14 cellular contexts compared by ENCODE assay signal in the genomic region with DNA sequence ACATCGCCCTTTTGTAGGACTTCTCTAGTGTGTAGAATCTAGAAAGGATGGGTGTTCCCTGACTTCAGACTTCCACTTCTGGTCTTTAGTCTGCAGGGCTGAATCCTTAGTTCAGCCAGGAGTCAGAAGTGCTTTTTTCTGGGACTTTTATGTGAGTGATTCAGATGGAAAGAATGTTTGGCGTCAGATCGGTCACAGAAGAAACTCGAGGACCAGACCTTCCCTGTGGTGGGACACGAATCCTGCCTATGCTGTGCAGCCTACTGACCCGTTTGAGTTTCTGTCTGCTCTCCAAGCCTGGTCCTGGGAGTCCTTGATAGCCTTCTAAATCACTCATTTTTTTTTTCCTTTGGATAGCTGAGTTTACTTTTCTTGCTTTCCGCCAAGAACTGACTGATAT.
DNase-seq lines count a peak whose midpoint lies in the region; TF ChIP-seq lines count a peak whose summit lies in the region.
"Had no signal": no experiment of that assay in that cellular context is flagged by ENCODE, and none has a peak within 500 bp of the region (broad histone marks: within the 10 kb centered on the region; RNA-seq: fewer than 3 reads in every experiment).

No MANE protein-coding gene starts in this region.

- H3K79me1 ChIP-seq in mesenchymal stem cell (replicated peaks; ENCODE audit: low read length, poor library complexity, severe bottlenecking), result no peaks in the 10 kb centered on the region

- TF ChIP-seq CTCF in choroid plexus epithelial cell (conservative IDR thresholded peaks at IDR 0.05; ENCODE audit: low read depth, low read length), result no peak
- TF ChIP-seq CTCF in GM10266 (IDR thresholded peaks at IDR 0.05; ENCODE audit: control insufficient read depth, insufficient read depth, low read depth, missing control alignments), result no peak

- 12% methylated on average over 7 of the region's 7 CpGs for WGBS in mesenchymal stem cell

- H3K4me1 ChIP-seq in mesenchymal stem cell (ENCODE audit: control insufficient read depth, insufficient read depth, low read depth, low read length), result no peaks in the 10 kb centered on the region

- H3K9me3 ChIP-seq in mesenchymal stem cell (ENCODE audit: control insufficient read depth, low read length), result no peaks in the 10 kb centered on the region

- no peak overlapping the region for H3K4ac ChIP-seq in mesenchymal stem cell (ENCODE audit: low read depth in 1 of 2, low read length in 2 of 2)

- no peaks in the 10 kb centered on the region for H3K27me3 ChIP-seq in mesenchymal stem cell (ENCODE audit: control insufficient read depth in 1 of 2, insufficient read depth in 1 of 2, low read length in 2 of 2)

- peak; percentile 56 for DNase-seq in ACHN
- DNase-seq in HT1080 (ENCODE audit: low read depth), result peak; percentile 85
- peak; percentile 57 for DNase-seq in choroid plexus epithelial cell (ENCODE audit: low read depth)
- peak; percentile 93 for DNase-seq in mesenchymal stem cell
- no peak for DNase-seq in inferior parietal cortex (ENCODE audit: extremely low spot score)
- DNase-seq in NK-92 (lab: John Stamatoyannopoulos, UW; ENCODE audit: unreplicated experiment), result no peak
- DNase-seq in GM10266 (ENCODE audit: extremely low spot score), result no peak
- DNase-seq in COLO668 (lab: John Stamatoyannopoulos, UW; ENCODE audit: unreplicated experiment), result no peak
- DNase-seq: activated CD4-positive, alpha-beta memory T cell treated with anti-CD3 and anti-CD28 coated beads for 36 hours; activated naive CD8-positive, alpha-beta T cell treated with anti-CD3 and anti-CD28 coated beads, Interleukin-2, amount 10 ng/mL, durations not matched to agents 7 days and 5 days; effector memory CD4-positive, alpha-beta T cell; kidney glomerular epithelial cell; NCI-H1105 treated with DMSO at 0.1 percent for 48 hours; NCI-H69 had no signal

- no peak overlapping the region for H3K14ac ChIP-seq in mesenchymal stem cell (ENCODE audit: low read length in 2 of 2)

- H4K8ac ChIP-seq in mesenchymal stem cell (ENCODE audit: low read length), result no peak overlapping the region

- H3K4me2 ChIP-seq in mesenchymal stem cell (ENCODE audit: low read length, poor library complexity, severe bottlenecking), result peak overlapping the region; percentile 16

- no peak overlapping the region for H2BK120ac ChIP-seq in mesenchymal stem cell (ENCODE audit: low read depth, low read length)

- no peak overlapping the region for H2AFZ ChIP-seq in mesenchymal stem cell (ENCODE audit: low read depth, low read length)

- H3K4me3 ChIP-seq in choroid plexus epithelial cell (ENCODE audit: low read depth, low read length) (no peak overlapping the region), mesenchymal stem cell (ENCODE audit: insufficient read depth in 1 of 2, low read depth in 1 of 2, low read length in 2 of 2) (no peak overlapping the region)

- no peak overlapping the region for H4K91ac ChIP-seq in mesenchymal stem cell (ENCODE audit: low read length)

- no peak overlapping the region for H2BK15ac ChIP-seq in mesenchymal stem cell (ENCODE audit: low read depth, poor library complexity, severe bottlenecking)

- in situ Hi-C loops in ACHN (cut with HindIII; ENCODE audit: low pct_ligation_motif_present, low pct_unique_long_range_greater_than_20kb, low sequenced_read_pairs), result no loop called here

- H3K23ac ChIP-seq in mesenchymal stem cell (ENCODE audit: low read length in 2 of 2), result no peak overlapping the region

- no peak overlapping the region for H2BK5ac ChIP-seq in mesenchymal stem cell (ENCODE audit: low read depth, low read length, poor library complexity, severe bottlenecking)

- H2BK12ac ChIP-seq in mesenchymal stem cell (ENCODE audit: low read length in 2 of 2), result peak overlapping the region in 1 of 2 experiments; percentile 39

- H3K36me3 ChIP-seq in mesenchymal stem cell (ENCODE audit: control insufficient read depth in 1 of 2, insufficient read depth in 2 of 2, low read depth in 1 of 2, low read length in 2 of 2), result no peaks in the 10 kb centered on the region

- H3K27ac ChIP-seq in mesenchymal stem cell (ENCODE audit: low read length, poor library complexity, severe bottlenecking), result peak overlapping the region; percentile 35

- no peak overlapping the region for H2AK5ac ChIP-seq in mesenchymal stem cell (ENCODE audit: low read length, severe bottlenecking)

- H3K18ac ChIP-seq in mesenchymal stem cell (ENCODE audit: low read depth in 1 of 2, low read length in 2 of 2), result peak overlapping the region in 1 of 2 experiments; percentile 21

- H3K9ac ChIP-seq in mesenchymal stem cell (ENCODE audit: low read length), result no peak overlapping the region

Comparison
In these comparisons a context has a peak if more than half of its experiments do, and no peak if none do; other contexts are left out.
1. DNase-seq: peak in ACHN (single experiment), HT1080 (single experiment), choroid plexus epithelial cell (single experiment) and mesenchymal stem cell (single experiment); none in inferior parietal cortex (single experiment), NK-92 (single experiment), GM10266 (single experiment) and COLO668 (single experiment).